ENCODE assay signal across 8 cellular contexts in the genomic region with DNA sequence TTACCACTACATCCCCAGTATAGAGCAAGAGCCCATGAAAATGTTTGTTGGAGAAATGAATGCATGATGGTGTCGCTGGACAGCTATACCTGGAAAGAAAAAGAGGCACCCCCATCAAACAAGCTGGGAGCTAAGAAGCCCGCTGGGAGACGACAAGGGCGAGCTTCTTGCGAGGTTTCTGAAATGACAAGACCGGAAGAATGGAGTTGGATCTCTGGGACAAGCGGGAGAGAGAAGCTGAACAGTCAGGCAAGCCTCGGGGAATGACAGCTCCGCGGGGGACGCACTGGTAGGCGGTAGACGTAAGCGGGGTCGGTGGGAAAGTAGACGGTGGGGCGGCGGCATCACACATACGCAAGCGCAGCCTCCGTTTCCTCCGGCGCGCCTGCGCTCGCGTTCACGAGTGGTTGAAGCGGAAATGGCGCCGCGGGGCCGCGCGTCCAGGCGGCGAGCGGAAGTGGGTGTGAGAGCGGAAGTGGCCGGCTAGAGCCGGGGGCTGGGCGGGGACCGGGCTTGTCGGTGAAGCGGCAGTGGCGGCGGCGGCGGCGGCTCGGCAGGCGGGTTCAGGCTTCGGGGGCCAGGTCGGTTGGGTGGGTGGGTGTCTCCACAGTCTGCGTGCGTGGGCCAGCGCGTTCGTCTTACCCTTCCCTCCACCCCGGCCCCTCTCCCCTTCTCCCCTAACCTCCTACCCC. TPM values are rescaled to one million over a fixed set of nuclear protein-coding genes. Genes with fewer than 3 reads are reported as not detected.
DNase-seq lines count a peak whose midpoint lies in the region; ATAC-seq and TF ChIP-seq lines count a peak whose summit lies in the region.

A gene (plus strand): TSS at position 516 of the 692 bp plus-strand sequence. CDS start 282 bp downstream, outside the sequence.

- H3K27ac ChIP-seq in heart right ventricle: peak within 1 kb of the TSS; percentile 58 to 99 (median 94)
- peak within 1 kb of the TSS; percentile 94 to 100 (median 98) for H3K27ac ChIP-seq in transverse colon

- intact Hi-C loops in T-helper 1 cell treated with Interleukin-12 subunit alpha and Interleukin-12 subunit beta and Interleukin-4 antibody, amounts not matched to agents 30 ng/mL and 1 ng/mL, for 36 hours (cut with micrococcal nuclease): loop anchor here (1.0 to 5.0 kb wide), 12 partner anchors 48 to 1380 kb away; a partner anchor contains a TSS
- intact Hi-C loops in heart right ventricle (cut with DNase I): loop anchor here in 7 of 10 donors (1.0 to 5.0 kb wide), 7 partner anchors 30 to 76 kb away; a partner anchor contains a TSS
- intact Hi-C loops in transverse colon (cut with DNase I; ENCODE audit: low total_unique reads): no loop called here

- peak; percentile 95 for TF ChIP-seq POLR2A in transverse colon (IDR thresholded peaks at IDR 0.05)

- TF ChIP-seq EP300 in transverse colon (IDR thresholded peaks at IDR 0.05; ENCODE audit: low read depth): peak; percentile 44

- H3K9me3 ChIP-seq in heart right ventricle: no peaks in the 10 kb centered on the region
- no peaks in the 10 kb centered on the region for H3K9me3 ChIP-seq in transverse colon

- H3K27me3 ChIP-seq in heart right ventricle (no peaks in the 10 kb centered on the region), transverse colon (no peaks in the 10 kb centered on the region)

- DNase-seq in GM13976 (ENCODE audit: low spot score) (peak; percentile 95), NCI-H146 (lab: John Stamatoyannopoulos, UW) (peak; percentile 88), amniotic epithelial cell (ENCODE audit: low read depth) (peak; percentile 94), heart right ventricle (peak; percentile 95 to 96), pons (ENCODE audit: low spot score) (peak; percentile 91), transverse colon (peak; percentile 96)

- ATAC-seq in HG02852 (IDR thresholded peaks at IDR 0.05; ENCODE audit: unreplicated experiment) (peak; percentile 62), heart right ventricle (peak; percentile 97 to 99 (median 98))

- H3K4me1 ChIP-seq in heart right ventricle (peaks cover 11 to 53% (median 44%) of the 10 kb centered on the region in 9 donors), transverse colon (peaks cover 15 to 46% (median 39%) of the 10 kb centered on the region in 4 donors)

- 0 to 1% methylated on average over 36 to 60 of the region's 60 CpGs for WGBS in heart right ventricle, 2 donors
- WGBS in transverse colon (ENCODE audit: low coverage in 1 of 2), 2 donors: 1 to 2% methylated on average over 12 to 57 of the region's 60 CpGs

- peaks cover 0 to 29% (median 0%) of the 10 kb centered on the region in 9 donors for H3K36me3 ChIP-seq in heart right ventricle
- no peaks in the 10 kb centered on the region for H3K36me3 ChIP-seq in transverse colon

- peak within 1 kb of the TSS; percentile 78 to 97 (median 94) for H3K4me3 ChIP-seq in heart right ventricle
- peak within 1 kb of the TSS; percentile 74 to 100 (median 94) for H3K4me3 ChIP-seq in transverse colon

- in situ Hi-C loops in GM13976 (cut with MboI; ENCODE audit: low sequenced_read_pairs, unreplicated experiment) (no loop called here), transverse colon (cut with MboI; ENCODE audit: low pct_ligation_motif_present in 1 of 4, low pct_unique_long_range_greater_than_20kb in 1 of 4, low sequenced_read_pairs in 3 of 4) (no loop called here)

- TF ChIP-seq CTCF in GM13976 (IDR thresholded peaks at IDR 0.05; ENCODE audit: borderline replicate concordance, control extremely low read depth, extremely low read depth, insufficient read depth, missing control alignments): no peak
- TF ChIP-seq CTCF in heart right ventricle (IDR thresholded peaks at IDR 0.05): peak in 2 of 9 donors; percentile 5 to 20
- TF ChIP-seq CTCF in transverse colon (IDR thresholded peaks at IDR 0.05): peak in 4 of 5 experiments; percentile 11 to 78 (median 32)

RNA-seq across cellular contexts. Expression of the gene that starts here (rescaled TPM):
- total RNA-seq in T-helper 1 cell treated with Interleukin-12 subunit alpha and Interleukin-12 subunit beta and Interleukin-4 antibody, amounts not matched to agents 30 ng/mL and 1 ng/mL, for 36 hours: 687 and 710 TPM in 2 replicates
- total RNA-seq in heart right ventricle: 100 to 1,000 TPM; 120 to 213 (median 134) TPM
- polyA plus RNA-seq in heart right ventricle: 100 to 1,000 TPM in 1 of 2 donors, 10 to 100 TPM in 1; 58.5 to 176 TPM
- total RNA-seq in transverse colon: 100 to 1,000 TPM in 3 of 4 donors, 10 to 100 TPM in 1; 65.5 to 343 (median 275) TPM

Comparison
In these comparisons a context has a peak if more than half of its experiments do, and no peak if none do; other contexts are left out.
1. Peak in every context shown above with its lines: DNase-seq, ATAC-seq, H3K4me3 ChIP-seq and H3K27ac ChIP-seq.